Comparison of ENCODE assay signal across 1 cellular context in the genomic region with DNA sequence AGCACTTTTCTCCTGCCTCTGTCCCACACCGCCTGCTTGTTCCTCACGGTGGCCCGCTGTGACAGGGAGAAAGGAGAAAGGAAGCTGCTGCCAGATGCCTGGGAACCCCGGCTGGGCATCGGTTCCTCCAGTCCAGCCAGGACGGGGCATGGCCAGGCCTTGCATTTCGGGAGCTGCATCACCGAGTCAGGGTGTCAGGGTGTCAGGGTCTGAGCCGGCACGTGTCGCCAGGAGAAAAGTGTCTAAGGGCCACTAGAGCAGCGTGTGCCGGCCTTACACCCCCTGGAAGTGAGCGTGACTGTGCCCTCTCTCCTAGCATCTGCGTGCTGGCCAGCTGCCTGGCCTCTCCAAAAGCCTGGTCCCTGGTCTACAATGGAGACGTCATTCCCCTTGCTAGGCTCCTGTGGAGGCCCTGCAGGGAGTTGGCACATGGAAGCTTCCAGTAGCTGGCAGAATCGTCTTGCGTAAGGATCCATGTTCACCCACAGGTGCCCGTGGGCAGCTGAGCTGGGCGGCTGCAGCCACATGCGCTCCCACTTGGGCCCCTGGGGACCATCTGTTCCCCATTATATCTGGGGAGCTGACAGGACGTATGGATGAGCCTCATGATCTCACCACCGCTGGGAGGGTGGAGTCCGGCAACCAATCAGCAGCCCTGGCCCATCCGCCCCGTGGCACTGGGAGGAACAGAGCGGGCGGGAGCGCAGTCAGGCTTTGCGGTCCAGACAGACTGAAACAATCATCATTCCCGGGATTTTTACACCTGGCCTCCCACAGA.
TF ChIP-seq lines count a peak whose summit lies in the region.

No MANE protein-coding gene starts in this region.

TF ChIP-seq in HepG2, 621 proteins besides CTCF, POLR2A, EP300 and RAD21:
- TF ChIP-seq MED1 (CRISPR knock-in tag; IDR thresholded peaks at IDR 0.05) (no peak), ZNF709 (CRISPR knock-in tag; IDR thresholded peaks at IDR 0.05) (no peak), TARDBP (CRISPR knock-in tag; IDR thresholded peaks at IDR 0.05) (no peak), PAXIP1 (CRISPR knock-in tag; conservative IDR thresholded peaks at IDR 0.05) (no peak), ZFYVE20 (CRISPR knock-in tag; IDR thresholded peaks at IDR 0.05; ENCODE audit: borderline replicate concordance, low read depth) (no peak), ZC3H13 (CRISPR knock-in tag; IDR thresholded peaks at IDR 0.05) (no peak), ZNF232 (CRISPR knock-in tag; IDR thresholded peaks at IDR 0.05; ENCODE audit: borderline replicate concordance) (no peak), ZNF274 (CRISPR knock-in tag; IDR thresholded peaks at IDR 0.05) (no peak), ELF1 (CRISPR knock-in tag; IDR thresholded peaks at IDR 0.05) (no peak), IRF1 (CRISPR knock-in tag; IDR thresholded peaks at IDR 0.05; ENCODE audit: low read depth) (no peak)
- TF ChIP-seq, protein P1, sequence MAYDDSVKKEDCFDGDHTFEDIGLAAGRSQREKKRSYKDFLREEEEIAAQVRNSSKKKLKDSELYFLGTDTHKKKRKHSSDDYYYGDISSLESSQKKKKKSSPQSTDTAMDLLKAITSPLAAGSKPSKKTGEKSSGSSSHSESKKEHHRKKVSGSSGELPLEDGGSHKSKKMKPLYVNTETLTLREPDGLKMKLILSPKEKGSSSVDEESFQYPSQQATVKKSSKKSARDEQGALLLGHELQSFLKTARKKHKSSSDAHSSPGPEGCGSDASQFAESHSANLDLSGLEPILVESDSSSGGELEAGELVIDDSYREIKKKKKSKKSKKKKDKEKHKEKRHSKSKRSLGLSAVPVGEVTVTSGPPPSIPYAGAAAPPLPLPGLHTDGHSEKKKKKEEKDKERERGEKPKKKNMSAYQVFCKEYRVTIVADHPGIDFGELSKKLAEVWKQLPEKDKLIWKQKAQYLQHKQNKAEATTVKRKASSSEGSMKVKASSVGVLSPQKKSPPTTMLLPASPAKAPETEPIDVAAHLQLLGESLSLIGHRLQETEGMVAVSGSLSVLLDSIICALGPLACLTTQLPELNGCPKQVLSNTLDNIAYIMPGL (CRISPR knock-in tag; IDR thresholded peaks at IDR 0.05; ENCODE audit: borderline replicate concordance in 1 of 2, low read depth in 1 of 2), result no peak
